10 cellular contexts compared by ENCODE assay signal in genomic region chr4:111400736-111401135, GRCh38.
DNase-seq lines count a peak whose midpoint lies in the region; ATAC-seq and TF ChIP-seq lines count a peak whose summit lies in the region.
"Had no signal": no experiment of that assay in that cellular context is flagged by ENCODE, and none has a peak within 500 bp of the region (broad histone marks: within the 10 kb centered on the region; RNA-seq: fewer than 3 reads in every experiment).

No MANE protein-coding gene starts in this region.

- POLR2A ChIA-PET in IMR-90 (lab: Charles Lee; ENCODE audit: unreplicated experiment) = no interaction called here

- H3K36me3 ChIP-seq in IMR-90 (ENCODE audit: control insufficient read depth, insufficient read depth, low read length) = no peaks in the 10 kb centered on the region
- H3K36me3 ChIP-seq in heart right ventricle = no peaks in the 10 kb centered on the region

- CTCF ChIA-PET in IMR-90 (lab: Yijun Ruan, JAX) = no interaction called here

- H2BK5ac ChIP-seq in IMR-90 (ENCODE audit: low read depth, low read length, poor library complexity, severe bottlenecking) = no peak overlapping the region

- no peak overlapping the region for H3K23ac ChIP-seq in IMR-90 (ENCODE audit: low read depth, low read length)

- H2BK15ac ChIP-seq in IMR-90 (ENCODE audit: low read depth, low read length) = no peak overlapping the region

- H4K8ac ChIP-seq in IMR-90 (ENCODE audit: low read depth in 2 of 2, low read length in 2 of 2) = no peak overlapping the region

- WGBS in IMR-90 (ENCODE audit: extremely low coverage in 2 of 2, insufficient read length in 1 of 2), 2 experiments = 33% methylated on average over 1 of the region's 4 CpGs; no CpG with 5 or more reads in 1 of the 2 experiments
- 19 to 28% methylated on average over 4 of the region's 4 CpGs for WGBS in heart right ventricle, 2 donors

- no peak for TF ChIP-seq RAD21 in IMR-90 (IDR thresholded peaks at IDR 0.05; ENCODE audit: low read length)

- no peak for TF ChIP-seq POLR2A in IMR-90 (IDR thresholded peaks at IDR 0.05; ENCODE audit: low read depth, low read length)

- no peak overlapping the region for H2AK9ac ChIP-seq in IMR-90 (replicated peaks; ENCODE audit: low read depth, low read length, poor library complexity)

- H4K20me1 ChIP-seq in IMR-90 (ENCODE audit: insufficient read depth, low read length) = no peaks in the 10 kb centered on the region

- H3K9me1 ChIP-seq in IMR-90 (ENCODE audit: insufficient read depth, low read length) = no peaks in the 10 kb centered on the region

- H3K79me1 ChIP-seq in IMR-90 (ENCODE audit: low read depth in 1 of 2, low read length in 2 of 2) = no peaks in the 10 kb centered on the region

- DNase-seq in A172 (ENCODE audit: low spot score) = peak; percentile 13
- DNase-seq in IMR-90 = peak; percentile 81
- DNase-seq in heart right ventricle = peak in 1 of 2 donors; percentile 46
- no peak for DNase-seq in activated CD8-positive, alpha-beta memory T cell treated with anti-CD3 and anti-CD28 coated beads, Interleukin-2, amount 50 U/mL, for 48 hours
- no peak for DNase-seq in activated naive CD4-positive, alpha-beta T cell (lab: John Stamatoyannopoulos, UW)
- DNase-seq: activated CD4-positive, alpha-beta T cell treated with anti-CD3 and anti-CD28 coated beads for 1 hour had no signal

- H4K91ac ChIP-seq in IMR-90 (ENCODE audit: insufficient read depth, low read depth, low read length) = no peak overlapping the region

- in situ Hi-C loops in IMR-90 (cut with MboI; ENCODE audit: low sequenced_read_pairs) = no loop called here

- H3K27ac ChIP-seq in IMR-90 (ENCODE audit: insufficient read depth, low read length) = no peak overlapping the region
- H3K27ac ChIP-seq in heart right ventricle = no peak overlapping the region
- H3K27ac ChIP-seq: coronary artery had no signal

- intact Hi-C loops in IMR-90 (cut with micrococcal nuclease) (no loop called here), heart right ventricle (cut with DNase I) (no loop called here)

- H2BK120ac ChIP-seq in IMR-90 (ENCODE audit: low read depth, low read length) = no peak overlapping the region

- no peaks in the 10 kb centered on the region for H3K9me3 ChIP-seq in IMR-90 (ENCODE audit: control insufficient read depth, insufficient read depth, low read length)
- H3K9me3 ChIP-seq in heart right ventricle = peaks cover 0 to 4% (median 0%) of the 10 kb centered on the region in 11 donors

- H3K9ac ChIP-seq in IMR-90 (ENCODE audit: low read depth, low read length) = no peak overlapping the region

- TF ChIP-seq CTCF in IMR-90 (conservative IDR thresholded peaks at IDR 0.05; ENCODE audit: low read depth, low read length) = no peak
- TF ChIP-seq CTCF in heart right ventricle (IDR thresholded peaks at IDR 0.05) = no peak

- ATAC-seq in IMR-90 (ENCODE audit: low read depth) (peak; percentile 49), SK-N-SH treated with all-trans-retinoic acid at 6 μM for 48 hours (peak; percentile 26; the same call in 1 of the 3 replicates), heart right ventricle (peak; percentile 21 to 87 (median 82)), GM18517 (IDR thresholded peaks at IDR 0.05; ENCODE audit: unreplicated experiment) (no peak), GM18870 (IDR thresholded peaks at IDR 0.05; ENCODE audit: unreplicated experiment) (no peak)

- no peak overlapping the region for H2AFZ ChIP-seq in IMR-90 (replicated peaks; ENCODE audit: low read length, poor library complexity)

- H3K56ac ChIP-seq in IMR-90 (ENCODE audit: extremely low read depth, insufficient read depth, low read length) = no peak overlapping the region

- peaks cover 1% of the 10 kb centered on the region; the same call in 1 of the 2 replicates for H3K4me1 ChIP-seq in IMR-90 (ENCODE audit: control insufficient read depth, insufficient read depth, low read length)
- peaks cover 0 to 32% (median 17%) of the 10 kb centered on the region in 9 donors for H3K4me1 ChIP-seq in heart right ventricle

- H2AK5ac ChIP-seq in IMR-90 (ENCODE audit: low read depth, low read length) = no peak overlapping the region

- no peak overlapping the region for H3K18ac ChIP-seq in IMR-90 (ENCODE audit: low read depth, low read length)

- H3K14ac ChIP-seq in IMR-90 (replicated peaks; ENCODE audit: low read depth, low read length) = no peak overlapping the region

- no peaks in the 10 kb centered on the region for H3K27me3 ChIP-seq in IMR-90 (ENCODE audit: control insufficient read depth, insufficient read depth, low read length)
- no peaks in the 10 kb centered on the region for H3K27me3 ChIP-seq in heart right ventricle

- H3K4ac ChIP-seq in IMR-90 (ENCODE audit: low read depth, low read length) = no peak overlapping the region

- H2BK20ac ChIP-seq in IMR-90 (ENCODE audit: low read depth, low read length) = no peak overlapping the region

- no TSS peak for BruUV-seq in IMR-90 (replicated peaks; lab: Mats Ljungman, UMichigan)

- peak overlapping the region; percentile 45; the same call in 1 of the 2 replicates for H3K4me2 ChIP-seq in IMR-90 (ENCODE audit: low read depth, low read length)

- H4K5ac ChIP-seq in IMR-90 (ENCODE audit: low read depth, low read length) = no peak overlapping the region

- dilution Hi-C loops in IMR-90 (cut with HindIII; ENCODE audit: low sequenced_read_pairs, unreplicated experiment) = no loop called here

- H3K4me3 ChIP-seq in IMR-90 (ENCODE audit: insufficient read depth, low read depth, low read length) = no peak overlapping the region
- no peak overlapping the region for H3K4me3 ChIP-seq in heart right ventricle
- H3K4me3 ChIP-seq: coronary artery had no signal

TF ChIP-seq in IMR-90, 13 proteins besides CTCF, POLR2A, EP300 and RAD21:
- TF ChIP-seq MAZ (IDR thresholded peaks at IDR 0.05; ENCODE audit: borderline replicate concordance, low read depth, low read length) = no peak
- no peak for TF ChIP-seq CHD1 (IDR thresholded peaks at IDR 0.05; ENCODE audit: low read depth, low read length)

TF ChIP-seq in SK-N-SH treated with all-trans-retinoic acid at 6 μM for 48 hours, 23 proteins besides CTCF, POLR2A, EP300 and RAD21:
- TF ChIP-seq CSDC2 (CRISPR knock-in tag; IDR thresholded peaks at IDR 0.05) (no peak), ZFP3 (CRISPR knock-in tag; IDR thresholded peaks at IDR 0.05) (no peak)

Comparison
In these comparisons a context has a peak if more than half of its experiments do, and no peak if none do; other contexts are left out.
1. DNase-seq: peak in A172 (single experiment) and IMR-90 (single experiment); none in activated CD8-positive, alpha-beta memory T cell treated with anti-CD3 and anti-CD28 coated beads, Interleukin-2, amount 50 U/mL, for 48 hours (single experiment) and activated naive CD4-positive, alpha-beta T cell (0 of 4).
2. ATAC-seq: peak in IMR-90 (single experiment), SK-N-SH treated with all-trans-retinoic acid at 6 μM for 48 hours (single experiment) and heart right ventricle (8 of 8); none in GM18517 (single experiment) and GM18870 (single experiment).